In genomic region chr7:100080895-100081534, GRCh38 we compare ENCODE assay signal across 8 cellular contexts. TPM values are rescaled to one million over a fixed set of nuclear protein-coding genes. Genes with fewer than 3 reads are reported as not detected.
DNase-seq lines count a peak whose midpoint lies in the region; ATAC-seq, FAIRE-seq and TF ChIP-seq lines count a peak whose summit lies in the region.

No MANE protein-coding gene starts in this region.

- intact Hi-C loops in pancreas (cut with DNase I) = no loop called here

- ATAC-seq in GM21390 (IDR thresholded peaks at IDR 0.05; ENCODE audit: unreplicated experiment) = peak; percentile 25
- ATAC-seq in pancreas = peak in 2 of 4 donors; percentile 5 to 14
- no peak for ATAC-seq in HG03457 (IDR thresholded peaks at IDR 0.05; ENCODE audit: unreplicated experiment)
- no peak for ATAC-seq in GM21723 (IDR thresholded peaks at IDR 0.05; ENCODE audit: unreplicated experiment)

- TF ChIP-seq CTCF in BE2C (IDR thresholded peaks at IDR 0.05; ENCODE audit: low read depth, low read length) (no peak), RWPE1 (conservative IDR thresholded peaks at IDR 0.05; ENCODE audit: low read depth) (no peak), pancreas (IDR thresholded peaks at IDR 0.05) (no peak)

- peak overlapping the region; percentile 94 for H3K4me3 ChIP-seq in BE2C (ENCODE audit: low read depth, low read length)
- H3K4me3 ChIP-seq in esophagus (ENCODE audit: low read depth in 1 of 2, low read length in 2 of 2) = peak overlapping the region; percentile 93 to 94
- H3K4me3 ChIP-seq in pancreas = peak overlapping the region; percentile 74 to 95 (median 86)

- no peaks in the 10 kb centered on the region for H3K9me3 ChIP-seq in BE2C
- no peaks in the 10 kb centered on the region for H3K9me3 ChIP-seq in esophagus (ENCODE audit: control insufficient read depth in 2 of 2, insufficient read depth in 1 of 2, low read depth in 1 of 2, low read length in 1 of 2)
- H3K9me3 ChIP-seq in pancreas = no peaks in the 10 kb centered on the region

- H3K27ac ChIP-seq in RWPE1 (peak overlapping the region; percentile 73), esophagus (ENCODE audit: low read depth in 2 of 2, low read length in 1 of 2) (peak overlapping the region; percentile 82 to 90), pancreas (peak overlapping the region; percentile 55 to 90 (median 63))

- WGBS in esophagus, 2 donors = 2% methylated on average over 34 of the region's 34 CpGs
- 1% methylated on average over 34 of the region's 34 CpGs for WGBS in pancreas, 2 donors

- H3K4me1 ChIP-seq in BE2C (no peaks in the 10 kb centered on the region), esophagus (ENCODE audit: control insufficient read depth in 2 of 2, insufficient read depth in 2 of 2, low read length in 1 of 2) (peaks cover 2 to 3% of the 10 kb centered on the region in 2 donors), pancreas (peaks cover 0 to 16% (median 15%) of the 10 kb centered on the region in 3 donors)

- CTCF ChIA-PET in RWPE1 (lab: Yijun Ruan, JAX) = interaction anchor here (0.6 kb wide), 2 partner anchors 64 to 623 kb away, joined by 3 to 4 read pairs; no protein-coding TSS in a partner anchor

- peaks cover 48% of the 10 kb centered on the region for H3K36me3 ChIP-seq in BE2C
- H3K36me3 ChIP-seq in esophagus (ENCODE audit: control insufficient read depth in 2 of 2, insufficient read depth in 2 of 2, low read length in 1 of 2) = peaks cover 6 to 12% of the 10 kb centered on the region in 2 donors
- H3K36me3 ChIP-seq in pancreas = peaks cover 0 to 13% (median 11%) of the 10 kb centered on the region in 3 donors

- H3K27me3 ChIP-seq in BE2C (no peaks in the 10 kb centered on the region), esophagus (ENCODE audit: control insufficient read depth in 1 of 2, insufficient read depth in 2 of 2, low read length in 2 of 2) (no peaks in the 10 kb centered on the region), pancreas (no peaks in the 10 kb centered on the region)

- POLR2A ChIA-PET in RWPE1 (lab: Yijun Ruan, JAX; ENCODE audit: low non-redundant PET) = no interaction called here

- FAIRE-seq in pancreas (lab: Jason Lieb, UNC) = no peak

- DNase-seq in BE2C = no peak
- DNase-seq in RWPE1 (ENCODE audit: low spot score) = no peak
- DNase-seq in pancreas = no peak
- no peak for DNase-seq in cerebellum (ENCODE audit: low spot score)

RNA-seq across cellular contexts. Expression of gene ZNF3, which starts 0.5 kb away (rescaled TPM):
- polyA plus RNA-seq in BE2C (2012; ENCODE audit: insufficient read depth, insufficient read length, low read depth) = 32.9 TPM
- polyA plus RNA-seq in esophagus (10 to 100 TPM; 10.4 to 14.6 TPM), pancreas (10 to 100 TPM; 15.8 to 21.1 TPM)
- total RNA-seq in pancreas (10 to 100 TPM in 5 of 6 donors, 1 to 10 TPM in 1; 9.6 to 21.2 (median 13.2) TPM), cerebellum (49.7 TPM)

RNA-seq across cellular contexts. Expression of gene COPS6, which starts 7.8 kb away (rescaled TPM):
- polyA plus RNA-seq in BE2C (2012; ENCODE audit: insufficient read depth, insufficient read length, low read depth) = 466 TPM
- polyA plus RNA-seq in esophagus (100 to 1,000 TPM in 1 of 2 donors, 10 to 100 TPM in 1; 86.7 to 119 TPM), pancreas (10 to 100 TPM; 46.0 to 82.0 TPM)
- total RNA-seq in pancreas (10 to 100 TPM; 34.6 to 44.0 (median 38.3) TPM), cerebellum (28.8 TPM)

RNA-seq across cellular contexts. Expression of gene MCM7, which starts 20.2 kb away (rescaled TPM):
- 135 TPM for polyA plus RNA-seq in BE2C (2012; ENCODE audit: insufficient read depth, insufficient read length, low read depth)
- polyA plus RNA-seq in esophagus = 10 to 100 TPM; 46.4 to 66.8 TPM
- 10 to 100 TPM; 21.7 to 38.4 (median 24.1) TPM for total RNA-seq in pancreas
- 10 to 100 TPM; 63.1 to 77.0 TPM for polyA plus RNA-seq in pancreas
- total RNA-seq in cerebellum = 57.2 TPM

RNA-seq across cellular contexts. Expression of gene AP4M1, which starts 20.4 kb away (rescaled TPM):
- 28.6 TPM for polyA plus RNA-seq in BE2C (2012; ENCODE audit: insufficient read depth, insufficient read length, low read depth)
- 10 to 100 TPM; 17.3 to 19.3 TPM for polyA plus RNA-seq in esophagus
- 10 to 100 TPM in 5 of 6 donors, 1 to 10 TPM in 1; 8.6 to 14.6 (median 10.9) TPM for total RNA-seq in pancreas
- polyA plus RNA-seq in pancreas = 10 to 100 TPM; 23.5 to 25.4 TPM
- 15.6 TPM for total RNA-seq in cerebellum

RNA-seq across cellular contexts. Expression of gene ZSCAN21, which starts 31.4 kb away (rescaled TPM):
- 22.3 TPM for polyA plus RNA-seq in BE2C (2012; ENCODE audit: insufficient read depth, insufficient read length, low read depth)
- polyA plus RNA-seq in esophagus = 1 to 10 TPM; 3.8 to 3.9 TPM
- total RNA-seq in pancreas = 1 to 10 TPM; 3.8 to 9.6 (median 6.2) TPM
- 10 to 100 TPM in 1 of 2 donors, 1 to 10 TPM in 1; 8.3 to 11.8 TPM for polyA plus RNA-seq in pancreas
- 10.2 TPM for total RNA-seq in cerebellum
